Comparison of ENCODE assay signal across 1 cellular context in genomic region chr18:36856815-36857214, GRCh38.
TF ChIP-seq lines count a peak whose summit lies in the region.

No MANE protein-coding gene starts in this region.

TF ChIP-seq in H1, 55 proteins besides CTCF, POLR2A, EP300 and RAD21:
- no peak for TF ChIP-seq POU5F1 (IDR thresholded peaks at IDR 0.05; ENCODE audit: low read depth, low read length)
- no peak for TF ChIP-seq HDAC2 (IDR thresholded peaks at IDR 0.05; ENCODE audit: borderline replicate concordance in 1 of 2, low read depth in 2 of 2, low read length in 2 of 2)
- TF ChIP-seq SP4 (IDR thresholded peaks at IDR 0.05; ENCODE audit: low read length), result no peak
- no peak for TF ChIP-seq TAF1 (IDR thresholded peaks at IDR 0.05; ENCODE audit: low read depth, low read length)
